In the genomic region with DNA sequence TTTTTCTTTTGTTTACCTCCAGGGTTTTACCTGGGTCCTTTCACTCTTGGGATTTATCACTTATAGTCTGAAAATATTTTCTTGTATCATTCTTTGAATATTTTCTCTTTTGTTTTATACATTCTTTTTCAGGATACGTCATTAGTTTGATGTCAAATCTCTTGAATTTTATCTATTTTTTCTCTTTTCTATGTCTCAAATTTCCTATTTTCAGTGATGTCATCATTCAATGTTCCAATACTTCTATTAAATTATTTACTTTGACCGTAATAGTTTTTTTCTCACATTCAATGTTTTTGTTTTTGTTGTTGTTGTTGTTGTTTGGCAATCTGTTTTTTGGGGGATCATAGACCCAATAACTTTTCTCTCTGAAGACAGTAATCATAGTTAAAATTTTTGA, we compare ENCODE assay signal across 33 cellular contexts.
A peak's percentile ranks its signal among the peaks of the same experiment; 100 is the strongest.
DNase-seq lines count a peak whose midpoint lies in the region; ATAC-seq, FAIRE-seq and TF ChIP-seq lines count a peak whose summit lies in the region.
"Had no signal": no experiment of that assay in that cellular context is flagged by ENCODE, and none has a peak within 500 bp of the region (broad histone marks: within the 10 kb centered on the region; RNA-seq: fewer than 3 reads in every experiment).

No MANE protein-coding gene starts in this region.

- no peak overlapping the region for H3K4me2 ChIP-seq in HepG2 (ENCODE audit: low read depth, low read length)
- H3K4me2 ChIP-seq: A549; BLaER1; BLaER1 treated with 17β-estradiol and CSF1 and Interleukin-3, amounts not matched to agents 10 nM and 100 nM had no signal

- intact Hi-C loops in HepG2 (cut with micrococcal nuclease; ENCODE audit: unreplicated experiment), result no loop called here
- intact Hi-C loops in right lobe of liver (cut with DNase I), result no loop called here

- H2AFZ ChIP-seq in HepG2 (ENCODE audit: low read length), result no peak overlapping the region

- no TSS peak for BruUV-seq in HepG2 (replicated peaks; lab: Mats Ljungman, UMichigan)

- no peak for DNase-seq in HepG2 (ENCODE audit: low spot score)
- no peak for DNase-seq in right lobe of liver
- no peak for DNase-seq in small intestine
- no peak for DNase-seq in activated T-cell treated with anti-CD3 and anti-CD28 coated beads, Interleukin-2, amount 50 U/mL, for 1 hour
- DNase-seq in activated effector memory CD4-positive, alpha-beta T cell treated with anti-CD3 and anti-CD28 coated beads, Interleukin-2, amount 50 U/mL, for 16 hours, result no peak
- DNase-seq: 8988T; ACHN; AML-193; BE2C; C1 segment of cervical spinal cord; Caco-2; Calu3; CD4-positive, alpha-beta memory T cell; CD4-positive, alpha-beta T cell; CD4-positive, CD25-positive, alpha-beta regulatory T cell; CD8-positive, alpha-beta memory T cell; CD8-positive, alpha-beta T cell; COR-L47; DMS 273 treated with DMSO at 0.1 percent for 48 hours; DMS153; DMS53; DMS79; DMS79 treated with DMSO at 0.1 percent for 48 hours; DND-41; EL had no signal

- no peaks in the 10 kb centered on the region for H4K20me1 ChIP-seq in HepG2 (ENCODE audit: insufficient read depth, low read length)
- H4K20me1 ChIP-seq: BLaER1; BLaER1 treated with 17β-estradiol and CSF1 and Interleukin-3, amounts not matched to agents 10 nM and 100 nM had no signal

- CTCF ChIA-PET in HepG2 (lab: Yijun Ruan, JAX; ENCODE audit: low intra/inter-chr PET ratio, low total read pairs), result no interaction called here
- CTCF ChIA-PET in HEK293 (lab: Yijun Ruan, JAX), result no interaction called here

- ATAC-seq in HepG2 (no peak), right lobe of liver (no peak)
- ATAC-seq: A549; CD8-positive, alpha-beta T cell had no signal

- no peak for TF ChIP-seq RAD21 in HepG2 (CRISPR knock-in tag; IDR thresholded peaks at IDR 0.05)

- H3K27ac ChIP-seq in HepG2 (ENCODE audit: extremely low read length, insufficient read depth, low read length), result no peak overlapping the region
- H3K27ac ChIP-seq in right lobe of liver, result no peak overlapping the region
- no peak overlapping the region for H3K27ac ChIP-seq in HEK293 (ENCODE audit: extremely low read depth, low read depth, low read length)
- no peak overlapping the region for H3K27ac ChIP-seq in small intestine (ENCODE audit: low read depth in 1 of 2, low read length in 1 of 2)
- H3K27ac ChIP-seq: 22Rv1; A549; BLaER1; BLaER1 treated with 17β-estradiol and CSF1 and Interleukin-3, amounts not matched to agents 10 nM and 100 nM; C4-2B had no signal

- H3K4me3 ChIP-seq in HepG2 (replicated peaks in 1 of 3; ENCODE audit: insufficient read depth in 1 of 3, low read depth in 2 of 3, low read length in 3 of 3) (no peak overlapping the region), right lobe of liver (no peak overlapping the region), HEK293 (ENCODE audit: low read depth, low read length) (no peak overlapping the region), small intestine (ENCODE audit: low read depth in 1 of 2, low read length in 2 of 2) (no peak overlapping the region)
- H3K4me3 ChIP-seq: A549; BLaER1; BLaER1 treated with 17β-estradiol and CSF1 and Interleukin-3, amounts not matched to agents 10 nM and 100 nM had no signal

- TF ChIP-seq EP300 in HepG2 (IDR thresholded peaks at IDR 0.05; ENCODE audit: low read depth in 2 of 2, low read length in 2 of 2), result no peak
- no peak for TF ChIP-seq EP300 in HepG2 (CRISPR knock-in tag; IDR thresholded peaks at IDR 0.05; ENCODE audit: borderline replicate concordance)

- H3K9ac ChIP-seq in HepG2 (ENCODE audit: insufficient read depth, low read depth, low read length), result no peak overlapping the region
- H3K9ac ChIP-seq: BLaER1; BLaER1 treated with 17β-estradiol and CSF1 and Interleukin-3, amounts not matched to agents 10 nM and 100 nM had no signal

- no peaks in the 10 kb centered on the region for H3K36me3 ChIP-seq in HepG2 (replicated peaks in 1 of 2; ENCODE audit: control insufficient read depth in 1 of 2, insufficient read depth in 2 of 2, low read length in 2 of 2)
- no peaks in the 10 kb centered on the region for H3K36me3 ChIP-seq in right lobe of liver
- H3K36me3 ChIP-seq in HEK293 (ENCODE audit: control insufficient read depth in 2 of 2, insufficient read depth in 1 of 2, low read length in 2 of 2), result no peaks in the 10 kb centered on the region
- no peaks in the 10 kb centered on the region for H3K36me3 ChIP-seq in small intestine (ENCODE audit: control insufficient read depth in 2 of 2, insufficient read depth in 2 of 2, low read length in 2 of 2)
- H3K36me3 ChIP-seq: BE2C; BLaER1; BLaER1 treated with 17β-estradiol and CSF1 and Interleukin-3, amounts not matched to agents 10 nM and 100 nM had no signal

- in situ Hi-C loops in HepG2 (cut with HindIII; ENCODE audit: extremely low pct_ligation_motif_present, low pct_unique_long_range_greater_than_20kb), result no loop called here

- no peak for TF ChIP-seq CTCF in HepG2 (CRISPR knock-in tag; IDR thresholded peaks at IDR 0.05)
- no peak for TF ChIP-seq CTCF in right lobe of liver (IDR thresholded peaks at IDR 0.05)
- no peak for TF ChIP-seq CTCF in HEK293 (tag by site-specific recombination; IDR thresholded peaks at IDR 0.05)

- H3K27me3 ChIP-seq in HepG2 (ENCODE audit: control insufficient read depth in 1 of 2, insufficient read depth in 2 of 2, low read length in 2 of 2) (no peaks in the 10 kb centered on the region), right lobe of liver (no peaks in the 10 kb centered on the region), small intestine (ENCODE audit: control insufficient read depth in 2 of 2, insufficient read depth in 2 of 2, low read length in 2 of 2) (no peaks in the 10 kb centered on the region)
- H3K27me3 ChIP-seq: BE2C; BLaER1; BLaER1 treated with 17β-estradiol and CSF1 and Interleukin-3, amounts not matched to agents 10 nM and 100 nM had no signal

- H3K79me2 ChIP-seq in HepG2 (ENCODE audit: insufficient read depth, low read length), result no peaks in the 10 kb centered on the region

- H3K4me1 ChIP-seq in HepG2 (ENCODE audit: insufficient read depth, low read length) (no peaks in the 10 kb centered on the region), right lobe of liver (no peaks in the 10 kb centered on the region), HEK293 (ENCODE audit: control insufficient read depth, insufficient read depth, low read length) (no peaks in the 10 kb centered on the region), small intestine (ENCODE audit: control insufficient read depth in 2 of 2, insufficient read depth in 1 of 2, low read depth in 1 of 2, low read length in 1 of 2) (no peaks in the 10 kb centered on the region)
- H3K4me1 ChIP-seq: A549; BE2C; BLaER1; BLaER1 treated with 17β-estradiol and CSF1 and Interleukin-3, amounts not matched to agents 10 nM and 100 nM; Caco-2 had no signal

- 0% methylated on average over 2 of the region's 2 CpGs for WGBS in HepG2 (ENCODE audit: low lambda C conversion rate)
- WGBS in right lobe of liver (ENCODE audit: insufficient coverage, low coverage, low lambda C conversion rate, missing lambda C conversion rate), result 70% methylated on average over 2 of the region's 2 CpGs
- WGBS in small intestine, 3 donors, result 84 to 92% (median 91%) methylated on average over 2 of the region's 2 CpGs

- POLR2A ChIA-PET in HepG2 (lab: Yijun Ruan, JAX) (no interaction called here), HEK293 (lab: Yijun Ruan, JAX) (no interaction called here)

- FAIRE-seq in HepG2 (lab: Jason Lieb, UNC) (no peak), small intestine (lab: Jason Lieb, UNC) (peak; percentile 36)
- FAIRE-seq: A204.1, A549, D721Med had no signal

- no peak for TF ChIP-seq POLR2A in HepG2 (IDR thresholded peaks at IDR 0.05; ENCODE audit: insufficient read depth in 1 of 2, low read depth in 2 of 2, low read length in 2 of 2)
- no peak for TF ChIP-seq POLR2A in right lobe of liver (IDR thresholded peaks at IDR 0.05)

- H3K9me3 ChIP-seq in HepG2 (ENCODE audit: low read length) (peaks cover 47% of the 10 kb centered on the region), right lobe of liver (no peaks in the 10 kb centered on the region), HEK293 (ENCODE audit: control insufficient read depth, insufficient read depth, low read depth, low read length) (no peaks in the 10 kb centered on the region), small intestine (ENCODE audit: control insufficient read depth, low read depth) (no peaks in the 10 kb centered on the region)
- H3K9me3 ChIP-seq: A549; BE2C; BLaER1; BLaER1 treated with 17β-estradiol and CSF1 and Interleukin-3, amounts not matched to agents 10 nM and 100 nM; Caco-2 had no signal

TF ChIP-seq in HepG2, 621 proteins besides CTCF, POLR2A, EP300 and RAD21:
- TF ChIP-seq, protein P1, sequence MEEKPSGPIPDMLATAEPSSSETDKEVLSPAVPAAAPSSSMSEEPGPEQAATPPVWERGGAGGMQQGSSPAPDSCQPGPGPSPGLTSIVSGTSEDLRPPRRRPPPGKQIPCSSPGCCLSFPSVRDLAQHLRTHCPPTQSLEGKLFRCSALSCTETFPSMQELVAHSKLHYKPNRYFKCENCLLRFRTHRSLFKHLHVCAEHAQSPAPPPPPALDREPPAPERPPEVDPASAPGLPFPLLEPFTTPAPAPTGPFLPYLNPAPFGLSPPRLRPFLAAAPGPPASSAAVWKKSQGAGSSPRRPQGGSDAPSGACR (CRISPR knock-in tag; IDR thresholded peaks at IDR 0.05), result no peak
- TF ChIP-seq ATF7 (IDR thresholded peaks at IDR 0.05), result peak; percentile 87
- TF ChIP-seq ATF7 (CRISPR knock-in tag; IDR thresholded peaks at IDR 0.05), result no peak
- peak; percentile 77; the same call in 1 of the 2 replicates for TF ChIP-seq CREB1 (IDR thresholded peaks at IDR 0.05)
- no peak for TF ChIP-seq CREB1 (CRISPR knock-in tag; IDR thresholded peaks at IDR 0.05)
TF ChIP-seq in HepG2: peak in this region for 2.

TF ChIP-seq in HEK293, 187 proteins besides CTCF, POLR2A, EP300 and RAD21:
- TF ChIP-seq ZNF433 (tag by site-specific recombination; IDR thresholded peaks at IDR 0.05; ENCODE audit: low read depth), result no peak
- TF ChIP-seq, protein P2, sequence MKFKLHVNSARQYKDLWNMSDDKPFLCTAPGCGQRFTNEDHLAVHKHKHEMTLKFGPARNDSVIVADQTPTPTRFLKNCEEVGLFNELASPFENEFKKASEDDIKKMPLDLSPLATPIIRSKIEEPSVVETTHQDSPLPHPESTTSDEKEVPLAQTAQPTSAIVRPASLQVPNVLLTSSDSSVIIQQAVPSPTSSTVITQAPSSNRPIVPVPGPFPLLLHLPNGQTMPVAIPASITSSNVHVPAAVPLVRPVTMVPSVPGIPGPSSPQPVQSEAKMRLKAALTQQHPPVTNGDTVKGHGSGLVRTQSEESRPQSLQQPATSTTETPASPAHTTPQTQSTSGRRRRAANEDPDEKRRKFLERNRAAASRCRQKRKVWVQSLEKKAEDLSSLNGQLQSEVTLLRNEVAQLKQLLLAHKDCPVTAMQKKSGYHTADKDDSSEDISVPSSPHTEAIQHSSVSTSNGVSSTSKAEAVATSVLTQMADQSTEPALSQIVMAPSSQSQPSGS (tag by site-specific recombination; IDR thresholded peaks at IDR 0.05; ENCODE audit: low read depth), result peak; percentile 72
TF ChIP-seq in HEK293: peak in this region for 1.
